Comparison of ENCODE assay signal across 1 cellular context in the genomic region with DNA sequence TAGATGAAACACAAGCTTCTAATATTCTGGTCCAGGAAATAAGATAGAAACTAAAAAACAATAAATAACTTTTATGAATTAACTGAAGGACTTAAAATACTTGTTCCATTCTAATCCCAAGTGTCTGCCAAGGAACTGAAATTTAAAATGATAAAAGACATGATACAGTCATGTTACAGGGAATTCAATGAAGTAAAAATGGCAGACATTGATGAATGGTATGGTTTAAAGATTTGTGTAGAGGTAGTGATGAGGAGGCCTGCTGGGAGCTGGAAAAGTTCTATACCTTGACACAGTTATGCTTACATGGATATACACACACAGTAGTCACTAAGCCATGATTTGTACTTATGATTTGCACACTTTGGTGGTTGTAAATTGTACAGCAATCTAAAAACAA.
TF ChIP-seq lines count a peak whose summit lies in the region.

No MANE protein-coding gene starts in this region.

TF ChIP-seq in GM12878, 131 proteins besides CTCF, POLR2A, EP300 and RAD21:
- TF ChIP-seq SIN3A (IDR thresholded peaks at IDR 0.05; ENCODE audit: low read depth, low read length) (no peak), WRNIP1 (IDR thresholded peaks at IDR 0.05; ENCODE audit: borderline replicate concordance, low read depth, low read length) (no peak), NR2C1 (IDR thresholded peaks at IDR 0.05) (no peak), YBX1 (IDR thresholded peaks at IDR 0.05) (no peak), BACH1 (IDR thresholded peaks at IDR 0.05; ENCODE audit: borderline replicate concordance) (no peak), LARP7 (IDR thresholded peaks at IDR 0.05) (no peak), RBBP5 (conservative IDR thresholded peaks at IDR 0.05) (no peak), HDAC6 (IDR thresholded peaks at IDR 0.05; ENCODE audit: unreplicated experiment) (no peak), MEF2B (IDR thresholded peaks at IDR 0.05; ENCODE audit: partially characterized antibody, poor library complexity, severe bottlenecking) (no peak), HCFC1 (IDR thresholded peaks at IDR 0.05; ENCODE audit: low read length) (no peak), NRF1 (conservative IDR thresholded peaks at IDR 0.05; ENCODE audit: low read depth, low read length) (no peak), CHD1 (IDR thresholded peaks at IDR 0.05; ENCODE audit: low read depth, low read length) (no peak), JUNB (IDR thresholded peaks at IDR 0.05) (no peak)
- TF ChIP-seq, protein P1, sequence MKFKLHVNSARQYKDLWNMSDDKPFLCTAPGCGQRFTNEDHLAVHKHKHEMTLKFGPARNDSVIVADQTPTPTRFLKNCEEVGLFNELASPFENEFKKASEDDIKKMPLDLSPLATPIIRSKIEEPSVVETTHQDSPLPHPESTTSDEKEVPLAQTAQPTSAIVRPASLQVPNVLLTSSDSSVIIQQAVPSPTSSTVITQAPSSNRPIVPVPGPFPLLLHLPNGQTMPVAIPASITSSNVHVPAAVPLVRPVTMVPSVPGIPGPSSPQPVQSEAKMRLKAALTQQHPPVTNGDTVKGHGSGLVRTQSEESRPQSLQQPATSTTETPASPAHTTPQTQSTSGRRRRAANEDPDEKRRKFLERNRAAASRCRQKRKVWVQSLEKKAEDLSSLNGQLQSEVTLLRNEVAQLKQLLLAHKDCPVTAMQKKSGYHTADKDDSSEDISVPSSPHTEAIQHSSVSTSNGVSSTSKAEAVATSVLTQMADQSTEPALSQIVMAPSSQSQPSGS (IDR thresholded peaks at IDR 0.05; ENCODE audit: low read length): no peak
- TF ChIP-seq, protein P2, sequence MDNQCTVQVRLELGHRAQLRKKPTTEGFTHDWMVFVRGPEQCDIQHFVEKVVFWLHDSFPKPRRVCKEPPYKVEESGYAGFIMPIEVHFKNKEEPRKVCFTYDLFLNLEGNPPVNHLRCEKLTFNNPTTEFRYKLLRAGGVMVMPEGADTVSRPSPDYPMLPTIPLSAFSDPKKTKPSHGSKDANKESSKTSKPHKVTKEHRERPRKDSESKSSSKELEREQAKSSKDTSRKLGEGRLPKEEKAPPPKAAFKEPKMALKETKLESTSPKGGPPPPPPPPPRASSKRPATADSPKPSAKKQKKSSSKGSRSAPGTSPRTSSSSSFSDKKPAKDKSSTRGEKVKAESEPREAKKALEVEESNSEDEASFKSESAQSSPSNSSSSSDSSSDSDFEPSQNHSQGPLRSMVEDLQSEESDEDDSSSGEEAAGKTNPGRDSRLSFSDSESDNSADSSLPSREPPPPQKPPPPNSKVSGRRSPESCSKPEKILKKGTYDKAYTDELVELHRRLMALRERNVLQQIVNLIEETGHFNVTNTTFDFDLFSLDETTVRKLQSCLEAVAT (IDR thresholded peaks at IDR 0.05): no peak
- TF ChIP-seq, protein P3, sequence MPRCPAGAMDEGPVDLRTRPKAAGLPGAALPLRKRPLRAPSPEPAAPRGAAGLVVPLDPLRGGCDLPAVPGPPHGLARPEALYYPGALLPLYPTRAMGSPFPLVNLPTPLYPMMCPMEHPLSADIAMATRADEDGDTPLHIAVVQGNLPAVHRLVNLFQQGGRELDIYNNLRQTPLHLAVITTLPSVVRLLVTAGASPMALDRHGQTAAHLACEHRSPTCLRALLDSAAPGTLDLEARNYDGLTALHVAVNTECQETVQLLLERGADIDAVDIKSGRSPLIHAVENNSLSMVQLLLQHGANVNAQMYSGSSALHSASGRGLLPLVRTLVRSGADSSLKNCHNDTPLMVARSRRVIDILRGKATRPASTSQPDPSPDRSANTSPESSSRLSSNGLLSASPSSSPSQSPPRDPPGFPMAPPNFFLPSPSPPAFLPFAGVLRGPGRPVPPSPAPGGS (IDR thresholded peaks at IDR 0.05; ENCODE audit: borderline replicate concordance, insufficient read depth, low read depth, low read length, poor library complexity, severe bottlenecking): no peak
- TF ChIP-seq, protein P4, sequence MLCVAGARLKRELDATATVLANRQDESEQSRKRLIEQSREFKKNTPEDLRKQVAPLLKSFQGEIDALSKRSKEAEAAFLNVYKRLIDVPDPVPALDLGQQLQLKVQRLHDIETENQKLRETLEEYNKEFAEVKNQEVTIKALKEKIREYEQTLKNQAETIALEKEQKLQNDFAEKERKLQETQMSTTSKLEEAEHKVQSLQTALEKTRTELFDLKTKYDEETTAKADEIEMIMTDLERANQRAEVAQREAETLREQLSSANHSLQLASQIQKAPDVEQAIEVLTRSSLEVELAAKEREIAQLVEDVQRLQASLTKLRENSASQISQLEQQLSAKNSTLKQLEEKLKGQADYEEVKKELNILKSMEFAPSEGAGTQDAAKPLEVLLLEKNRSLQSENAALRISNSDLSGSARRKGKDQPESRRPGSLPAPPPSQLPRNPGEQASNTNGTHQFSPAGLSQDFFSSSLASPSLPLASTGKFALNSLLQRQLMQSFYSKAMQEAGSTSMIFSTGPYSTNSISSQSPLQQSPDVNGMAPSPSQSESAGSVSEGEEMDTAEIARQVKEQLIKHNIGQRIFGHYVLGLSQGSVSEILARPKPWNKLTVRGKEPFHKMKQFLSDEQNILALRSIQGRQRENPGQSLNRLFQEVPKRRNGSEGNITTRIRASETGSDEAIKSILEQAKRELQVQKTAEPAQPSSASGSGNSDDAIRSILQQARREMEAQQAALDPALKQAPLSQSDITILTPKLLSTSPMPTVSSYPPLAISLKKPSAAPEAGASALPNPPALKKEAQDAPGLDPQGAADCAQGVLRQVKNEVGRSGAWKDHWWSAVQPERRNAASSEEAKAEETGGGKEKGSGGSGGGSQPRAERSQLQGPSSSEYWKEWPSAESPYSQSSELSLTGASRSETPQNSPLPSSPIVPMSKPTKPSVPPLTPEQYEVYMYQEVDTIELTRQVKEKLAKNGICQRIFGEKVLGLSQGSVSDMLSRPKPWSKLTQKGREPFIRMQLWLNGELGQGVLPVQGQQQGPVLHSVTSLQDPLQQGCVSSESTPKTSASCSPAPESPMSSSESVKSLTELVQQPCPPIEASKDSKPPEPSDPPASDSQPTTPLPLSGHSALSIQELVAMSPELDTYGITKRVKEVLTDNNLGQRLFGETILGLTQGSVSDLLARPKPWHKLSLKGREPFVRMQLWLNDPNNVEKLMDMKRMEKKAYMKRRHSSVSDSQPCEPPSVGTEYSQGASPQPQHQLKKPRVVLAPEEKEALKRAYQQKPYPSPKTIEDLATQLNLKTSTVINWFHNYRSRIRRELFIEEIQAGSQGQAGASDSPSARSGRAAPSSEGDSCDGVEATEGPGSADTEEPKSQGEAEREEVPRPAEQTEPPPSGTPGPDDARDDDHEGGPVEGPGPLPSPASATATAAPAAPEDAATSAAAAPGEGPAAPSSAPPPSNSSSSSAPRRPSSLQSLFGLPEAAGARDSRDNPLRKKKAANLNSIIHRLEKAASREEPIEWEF (IDR thresholded peaks at IDR 0.05; ENCODE audit: insufficient replicate concordance, low read depth, low read length): no peak
- TF ChIP-seq, protein P5, sequence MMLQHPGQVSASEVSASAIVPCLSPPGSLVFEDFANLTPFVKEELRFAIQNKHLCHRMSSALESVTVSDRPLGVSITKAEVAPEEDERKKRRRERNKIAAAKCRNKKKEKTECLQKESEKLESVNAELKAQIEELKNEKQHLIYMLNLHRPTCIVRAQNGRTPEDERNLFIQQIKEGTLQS (IDR thresholded peaks at IDR 0.05; ENCODE audit: borderline replicate concordance, extremely low read depth, low read depth, low read length): no peak
